1 cellular context compared by ENCODE assay signal in genomic region chr14:69711065-69711464, GRCh38.
TF ChIP-seq lines count a peak whose summit lies in the region.

No MANE protein-coding gene starts in this region.

TF ChIP-seq in IMR-90, 13 proteins besides CTCF, POLR2A, EP300 and RAD21 (continued from another document):
- no peak for TF ChIP-seq NFE2L2 (IDR thresholded peaks at IDR 0.05; ENCODE audit: low read depth, low read length)
